In the genomic region with DNA sequence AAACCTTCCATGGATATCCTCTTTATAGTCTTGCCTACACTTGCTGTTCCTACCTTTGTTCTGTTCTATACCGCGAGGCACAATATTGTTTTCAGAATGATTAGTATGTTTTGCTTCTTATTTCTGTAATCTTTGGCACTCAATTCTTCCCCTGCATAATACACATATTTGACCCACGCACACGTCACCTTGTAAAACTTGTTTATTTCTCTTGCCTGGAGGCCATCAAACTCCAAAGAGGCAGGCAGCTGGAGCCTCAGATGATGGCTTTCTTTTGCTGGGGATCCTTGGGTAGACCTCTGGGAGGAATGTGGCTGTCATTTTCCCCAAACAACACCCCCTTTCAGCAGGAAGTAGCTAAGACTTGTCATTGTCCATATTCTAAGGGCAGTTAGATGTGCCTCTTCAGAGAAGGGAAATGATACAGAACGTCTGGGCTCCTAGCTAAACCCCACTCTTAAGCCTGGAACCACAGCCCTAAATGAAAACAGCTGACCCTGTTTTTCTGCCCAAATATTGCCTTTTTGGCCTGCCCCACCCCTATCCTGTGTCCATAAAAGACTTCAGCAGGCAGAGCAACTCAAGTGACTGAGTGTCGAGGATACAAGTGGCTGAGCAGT, we compare ENCODE assay signal across 1 cellular context.
TF ChIP-seq lines count a peak whose summit lies in the region.

No MANE protein-coding gene starts in this region.

TF ChIP-seq in endothelial cell of umbilical vein, 7 proteins besides CTCF, POLR2A, EP300 and RAD21 (continued from another document):
- no peak for TF ChIP-seq MAX (IDR thresholded peaks at IDR 0.05; ENCODE audit: insufficient read depth, insufficient read length)
